In the genomic region with DNA sequence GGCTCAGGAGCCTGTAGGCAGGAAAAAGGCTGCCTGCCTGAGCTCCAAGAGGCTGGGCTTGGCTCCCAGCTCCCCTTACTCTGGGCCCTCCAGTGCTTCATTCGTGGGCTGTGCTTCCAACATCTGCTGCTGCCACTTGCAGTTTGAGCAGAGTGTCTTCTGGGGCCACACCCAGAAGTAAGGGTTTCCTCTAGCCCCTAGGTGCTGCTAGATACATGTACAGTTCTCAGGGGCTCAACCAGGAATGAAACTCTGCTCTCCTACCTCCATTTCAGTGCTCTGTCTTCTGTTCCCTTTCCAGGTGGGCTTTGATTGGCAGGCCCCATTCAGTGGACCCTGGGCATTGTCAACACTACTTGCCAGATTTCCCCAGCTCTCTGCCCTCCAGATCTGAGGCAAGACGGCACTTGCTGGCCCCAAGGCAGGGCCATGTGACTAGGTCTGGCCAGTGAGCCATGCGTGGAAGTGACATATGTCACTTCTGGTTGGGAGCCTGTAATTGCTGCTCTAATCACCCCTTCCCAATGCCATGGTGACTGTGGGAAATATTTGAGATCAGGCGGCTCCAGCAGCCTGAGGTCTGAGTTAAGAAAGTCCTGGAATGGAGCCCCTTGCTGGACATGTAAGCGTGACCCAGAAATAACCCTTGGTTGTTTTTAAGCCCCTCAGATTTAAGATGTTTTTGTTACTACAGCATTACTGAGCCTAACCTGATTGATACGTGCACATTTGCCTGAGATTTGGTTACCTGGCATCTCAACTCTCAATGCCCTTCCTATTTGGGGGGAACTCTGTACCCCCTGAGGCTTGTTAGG, we compare ENCODE assay signal across 10 cellular contexts. TPM values are rescaled to one million over a fixed set of nuclear protein-coding genes. Genes with fewer than 3 reads are reported as not detected.
A peak's percentile ranks its signal among the peaks of the same experiment; 100 is the strongest.
DNase-seq lines count a peak whose midpoint lies in the region; ATAC-seq, FAIRE-seq and TF ChIP-seq lines count a peak whose summit lies in the region.
"Had no signal": no experiment of that assay in that cellular context is flagged by ENCODE, and none has a peak within 500 bp of the region (broad histone marks: within the 10 kb centered on the region; RNA-seq: fewer than 3 reads in every experiment).

No MANE protein-coding gene starts in this region.

- no peak for DNase-seq in GM12892 (ENCODE audit: insufficient read length)
- peak; percentile 37 for DNase-seq in SK-N-MC (ENCODE audit: low read depth, low spot score)
- no peak for DNase-seq in mesothelial cell of epicardium (ENCODE audit: low spot score in 2 of 2, unreplicated experiment in 2 of 2)
- no peak for DNase-seq in activated CD4-positive, CD25-positive, alpha-beta regulatory T cell treated with anti-CD3 and anti-CD28 coated beads, Interleukin-2, amount 50 U/mL, for 72 hours
- DNase-seq in coronary artery (ENCODE audit: low spot score), result no peak
- no peak for DNase-seq in activated gamma-delta T cell (lab: John Stamatoyannopoulos, UW)
- no peak for DNase-seq in Peyer's patch
- DNase-seq: activated CD8-positive, alpha-beta memory T cell treated with anti-CD3 and anti-CD28 coated beads, Interleukin-2, amount 50 U/mL, for 48 hours had no signal

- H3K27ac ChIP-seq in SK-N-MC (0 out of 2 replicates have a peak overlapping the region, but pooled peaks have one; percentile 27), coronary artery (no peak overlapping the region), Peyer's patch (no peak overlapping the region)

- H3K9me3 ChIP-seq in SK-N-MC (ENCODE audit: low read depth, low read length) (no peaks in the 10 kb centered on the region), Peyer's patch (no peaks in the 10 kb centered on the region)

- no peaks in the 10 kb centered on the region for H3K27me3 Mint-ChIP-seq in mesothelial cell of epicardium (ENCODE audit: low read depth)

- H3K27ac Mint-ChIP-seq in mesothelial cell of epicardium, result peak overlapping the region; percentile 49

- no peak overlapping the region for H3K4me3 Mint-ChIP-seq in mesothelial cell of epicardium

- TF ChIP-seq POLR2A in GM12892 (IDR thresholded peaks at IDR 0.05; ENCODE audit: low read depth, low read length), result no peak
- TF ChIP-seq POLR2A in Peyer's patch (IDR thresholded peaks at IDR 0.05), result no peak

- H3K36me3 ChIP-seq in SK-N-MC (ENCODE audit: insufficient read depth, low read length), result no peaks in the 10 kb centered on the region
- H3K36me3 ChIP-seq in Peyer's patch, result no peaks in the 10 kb centered on the region

- TF ChIP-seq CTCF in mesothelial cell of epicardium (IDR thresholded peaks at IDR 0.05; ENCODE audit: unreplicated experiment) (no peak), coronary artery (IDR thresholded peaks at IDR 0.05) (no peak), Peyer's patch (IDR thresholded peaks at IDR 0.05) (peak in 1 of 6 experiments; percentile 14)

- no peaks in the 10 kb centered on the region for H3K27me3 ChIP-seq in Peyer's patch

- H3K4me1 Mint-ChIP-seq in mesothelial cell of epicardium, result peaks cover 54% of the 10 kb centered on the region

- no peaks in the 10 kb centered on the region for H3K36me3 Mint-ChIP-seq in mesothelial cell of epicardium

- ATAC-seq in HG02623 (IDR thresholded peaks at IDR 0.05; ENCODE audit: unreplicated experiment), result peak; percentile 51

- H3K9ac ChIP-seq in SK-N-MC (ENCODE audit: insufficient read length), result peak overlapping the region; percentile 30

- H3K4me1 ChIP-seq in Peyer's patch, result no peaks in the 10 kb centered on the region

- no peaks in the 10 kb centered on the region for H3K9me3 Mint-ChIP-seq in mesothelial cell of epicardium

- H3K4me3 ChIP-seq in SK-N-MC, result no peak overlapping the region; the same call in 1 of the 2 replicates
- H3K4me3 ChIP-seq in coronary artery, result no peak overlapping the region
- H3K4me3 ChIP-seq in Peyer's patch, result no peak overlapping the region
- H3K4me3 ChIP-seq: skin epidermis had no signal

- peak; percentile 75 for FAIRE-seq in GM12892 (lab: Jason Lieb, UNC)

RNA-seq across cellular contexts. Expression of a gene that starts 9.4 kb away (rescaled TPM):
- 29.5 TPM for polyA plus RNA-seq in GM12892 (2012; ENCODE audit: missing spikeins)
- total RNA-seq in mesothelial cell of epicardium, result 90.6 to 91.9 TPM (median 91.2 TPM) in 3 replicates
- 10 to 100 TPM; 21.0 to 57.8 (median 27.3) TPM for total RNA-seq in Peyer's patch
